ENCODE assay signal across 9 cellular contexts in the genomic region with DNA sequence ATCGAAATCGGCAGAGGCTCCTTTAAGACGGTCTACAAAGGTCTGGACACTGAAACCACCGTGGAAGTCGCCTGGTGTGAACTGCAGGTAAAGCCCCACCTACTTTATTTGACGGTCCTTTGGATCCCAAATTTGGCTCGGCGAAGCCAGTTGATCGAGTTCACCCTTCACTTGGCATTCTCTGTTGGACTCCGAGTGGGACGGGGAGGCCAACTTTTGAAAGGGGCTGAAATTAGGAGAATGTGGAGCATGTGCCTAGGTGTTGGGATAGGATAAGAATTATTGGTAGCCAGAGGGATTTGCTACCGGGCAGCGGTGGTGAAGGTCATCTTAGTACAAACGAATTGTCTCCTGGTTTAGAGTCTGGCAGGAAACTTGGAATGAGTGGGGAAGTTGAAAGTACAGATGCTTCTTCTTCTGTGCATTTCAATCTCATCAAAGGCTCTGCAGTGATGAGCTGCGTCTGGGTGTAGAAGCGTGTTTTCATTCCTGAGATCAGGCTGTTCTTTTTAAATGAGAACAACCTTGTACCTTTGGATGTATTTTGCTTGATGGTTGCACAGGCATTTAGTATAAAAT. TPM values are rescaled to one million over a fixed set of nuclear protein-coding genes. Genes with fewer than 3 reads are reported as not detected.
A peak's percentile ranks its signal among the peaks of the same experiment; 100 is the strongest.
DNase-seq lines count a peak whose midpoint lies in the region; ATAC-seq, FAIRE-seq and TF ChIP-seq lines count a peak whose summit lies in the region.
"Had no signal": no experiment of that assay in that cellular context is flagged by ENCODE, and none has a peak within 500 bp of the region (broad histone marks: within the 10 kb centered on the region; RNA-seq: fewer than 3 reads in every experiment).

No MANE protein-coding gene starts in this region.

- no peaks in the 10 kb centered on the region for H3K9me3 ChIP-seq in KOPT-K1 (ENCODE audit: insufficient read depth, low read length, poor library complexity, severe bottlenecking)
- no peaks in the 10 kb centered on the region for H3K9me3 ChIP-seq in astrocyte (ENCODE audit: insufficient read depth, low read depth, low read length)

- peaks cover 53% of the 10 kb centered on the region for H4K20me1 ChIP-seq in astrocyte (ENCODE audit: insufficient read depth, low read length)

- H3K27me3 Mint-ChIP-seq in Calu3 (ENCODE audit: unreplicated experiment) (no peaks in the 10 kb centered on the region), astrocyte (ENCODE audit: low read depth, unreplicated experiment) (no peaks in the 10 kb centered on the region)
- H3K27me3 Mint-ChIP-seq in stimulated activated naive CD8-positive, alpha-beta T cell treated with anti-CD3 and anti-CD28 coated beads, Interleukin-15, amount 100 ng/mL, for 72 hours, result no peaks in the 10 kb centered on the region

- no peak for TF ChIP-seq CTCF in Calu3 (IDR thresholded peaks at IDR 0.05; ENCODE audit: unreplicated experiment)
- no peak for TF ChIP-seq CTCF in astrocyte (IDR thresholded peaks at IDR 0.05; ENCODE audit: insufficient read depth, low read depth, low read length)

- peaks cover 13% of the 10 kb centered on the region for H3K36me3 Mint-ChIP-seq in Calu3 (ENCODE audit: insufficient read depth, unreplicated experiment)
- peaks cover 6% of the 10 kb centered on the region for H3K36me3 Mint-ChIP-seq in astrocyte (ENCODE audit: low read depth, unreplicated experiment)

- no peak for ATAC-seq in stimulated activated naive CD8-positive, alpha-beta T cell treated with anti-CD3 and anti-CD28 coated beads, Interleukin-15, amount 100 ng/mL, for 72 hours
- ATAC-seq in HG03460 (IDR thresholded peaks at IDR 0.05; ENCODE audit: unreplicated experiment), result no peak

- H3K4me3 ChIP-seq in astrocyte (ENCODE audit: insufficient read depth, low read depth, low read length), result peak overlapping the region; percentile 82

- peaks cover 26% of the 10 kb centered on the region for H3K4me1 ChIP-seq in astrocyte (ENCODE audit: insufficient read depth, low read length)

- H3K4me1 Mint-ChIP-seq in Calu3 (ENCODE audit: low read depth, unreplicated experiment) (peaks cover 17% of the 10 kb centered on the region), astrocyte (ENCODE audit: low read depth, unreplicated experiment) (peaks cover 14% of the 10 kb centered on the region)
- peaks cover 30% of the 10 kb centered on the region for H3K4me1 Mint-ChIP-seq in stimulated activated naive CD8-positive, alpha-beta T cell treated with anti-CD3 and anti-CD28 coated beads, Interleukin-15, amount 100 ng/mL, for 72 hours

- H3K4me3 Mint-ChIP-seq in Calu3 (ENCODE audit: low read depth, unreplicated experiment), result no peak overlapping the region
- peak overlapping the region; percentile 95 for H3K4me3 Mint-ChIP-seq in astrocyte (ENCODE audit: unreplicated experiment)
- H3K4me3 Mint-ChIP-seq in stimulated activated naive CD8-positive, alpha-beta T cell treated with anti-CD3 and anti-CD28 coated beads, Interleukin-15, amount 100 ng/mL, for 72 hours, result peak overlapping the region; percentile 98 to 99

- BruUV-seq in Calu3 (replicated peaks; lab: Mats Ljungman, UMichigan), result no TSS peak

- FAIRE-seq in astrocyte (lab: Jason Lieb, UNC), result no peak
- FAIRE-seq: TTC549 had no signal

- H3K27me3 ChIP-seq in astrocyte (ENCODE audit: insufficient read depth, low read length), result no peaks in the 10 kb centered on the region

- H3K27ac ChIP-seq in KOPT-K1 (ENCODE audit: low read depth, low read length, poor library complexity, severe bottlenecking) (peak overlapping the region; percentile 84), astrocyte (ENCODE audit: low read depth, low read length) (peak overlapping the region; percentile 79)

- H3K79me2 ChIP-seq in astrocyte (ENCODE audit: insufficient read depth, low read length), result peaks cover 66% of the 10 kb centered on the region

- H3K9ac ChIP-seq in astrocyte (ENCODE audit: low read length), result peak overlapping the region; percentile 92

- peaks cover 34% of the 10 kb centered on the region for H3K36me3 ChIP-seq in KOPT-K1 (ENCODE audit: insufficient read depth, low read length)
- no peaks in the 10 kb centered on the region for H3K36me3 ChIP-seq in astrocyte (ENCODE audit: insufficient read depth, low read length)

- H2AFZ ChIP-seq in astrocyte (ENCODE audit: low read depth, low read length), result no peak overlapping the region

- intact Hi-C loops in Calu3 (cut with micrococcal nuclease; ENCODE audit: unreplicated experiment), result loop anchor here (2.0 to 10.0 kb wide), 3 partner anchors 16 to 110 kb away; no protein-coding TSS in a partner anchor

- CTCF ChIA-PET in Calu3 (lab: Charles Lee), result interaction anchor here (1.6 to 2.4 kb wide), 3 partner anchors 23 to 185 kb away, joined by 5 to 20 read pairs (median 11); no protein-coding TSS in a partner anchor

- H3K9me3 Mint-ChIP-seq in Calu3 (ENCODE audit: low read depth, unreplicated experiment), result no peaks in the 10 kb centered on the region
- H3K9me3 Mint-ChIP-seq in astrocyte (ENCODE audit: unreplicated experiment), result no peaks in the 10 kb centered on the region
- H3K9me3 Mint-ChIP-seq in stimulated activated naive CD8-positive, alpha-beta T cell treated with anti-CD3 and anti-CD28 coated beads, Interleukin-15, amount 100 ng/mL, for 72 hours, result no peaks in the 10 kb centered on the region

- DNase-seq in Calu3 (no peak), astrocyte (ENCODE audit: low read depth) (no peak), islet precursor cell (peak; percentile 63), NCI-H1092 treated with DMSO at 0.1 percent for 48 hours (lab: John Stamatoyannopoulos, UW) (no peak)
- no peak for DNase-seq in stimulated activated naive CD8-positive, alpha-beta T cell treated with anti-CD3 and anti-CD28 coated beads, Interleukin-15, amount 100 ng/mL, for 72 hours
- no peak for DNase-seq in activated CD8-positive, alpha-beta memory T cell treated with anti-CD3 and anti-CD28 coated beads, Interleukin-2, amount 50 U/mL, for 48 hours

- H3K27ac Mint-ChIP-seq in Calu3 (ENCODE audit: unreplicated experiment) (peak overlapping the region; percentile 88), astrocyte (ENCODE audit: unreplicated experiment) (peak overlapping the region; percentile 84)
- H3K27ac Mint-ChIP-seq in stimulated activated naive CD8-positive, alpha-beta T cell treated with anti-CD3 and anti-CD28 coated beads, Interleukin-15, amount 100 ng/mL, for 72 hours, result peak overlapping the region; percentile 96 to 99

- H3K4me2 ChIP-seq in astrocyte (ENCODE audit: low read length), result peak overlapping the region; percentile 96

RNA-seq across cellular contexts. Expression of a gene that starts 1.9 kb away (rescaled TPM):
- 93.8 and 107 TPM in 2 replicates for total RNA-seq in Calu3 (2022)
- 157 and 179 TPM in 2 replicates for total RNA-seq in astrocyte
